ENCODE assay signal across 1 cellular context in genomic region chr16:450800-451512, GRCh38.
A peak's percentile ranks its signal among the peaks of the same experiment; 100 is the strongest.
TF ChIP-seq lines count a peak whose summit lies in the region.

No MANE protein-coding gene starts in this region.

TF ChIP-seq in HEK293, 187 proteins besides CTCF, POLR2A, EP300 and RAD21 (continued from another document):
- TF ChIP-seq ATF2 (tag by site-specific recombination; IDR thresholded peaks at IDR 0.05; ENCODE audit: low read depth) (no peak), ZNF394 (tag by site-specific recombination; IDR thresholded peaks at IDR 0.05; ENCODE audit: borderline replicate concordance) (peak; percentile 50; the same call in 1 of the 2 replicates), KLF8 (tag by site-specific recombination; IDR thresholded peaks at IDR 0.05) (no peak), SP2 (tag by site-specific recombination; IDR thresholded peaks at IDR 0.05) (no peak), KLF16 (tag by site-specific recombination; IDR thresholded peaks at IDR 0.05) (no peak), ZNF311 (tag by site-specific recombination; IDR thresholded peaks at IDR 0.05; ENCODE audit: borderline replicate concordance) (no peak)
